ENCODE assay signal across 29 cellular contexts in genomic region chr15:96472647-96473046, GRCh38.
"Had no signal": no experiment of that assay in that cellular context is flagged by ENCODE, and none has a peak within 500 bp of the region (broad histone marks: within the 10 kb centered on the region; RNA-seq: fewer than 3 reads in every experiment).

No MANE protein-coding gene starts in this region.

- H3K4me1 ChIP-seq: stomach, suprapubic skin, testis, thyroid gland, tibial artery, tibial nerve, transverse colon, upper lobe of left lung, upper lobe of right lung, uterus, vagina had no signal

- H3K4me3 Mint-ChIP-seq: stimulated activated effector memory CD8-positive, alpha-beta T cell treated with anti-CD3 and anti-CD28 coated beads, Interleukin-12 subunit alpha, Interleukin-12 subunit beta, amount 100 ng/mL, for 72 hours; stimulated activated memory B cell treated with anti-CD40 and anti-IgM and Interleukin-4, amounts not matched to agents 10 μg/mL and 1 μg/mL and 100 μg/mL, for 72 hours; stimulated activated naive B cell treated with anti-CD40 and anti-IgM and Interleukin-4, amounts not matched to agents 10 μg/mL and 1 μg/mL and 100 μg/mL, for 72 hours; stimulated activated naive CD8-positive, alpha-beta T cell treated with anti-CD3 and anti-CD28 coated beads, Interleukin-15, amount 100 ng/mL, for 72 hours; stimulated activated naive CD8-positive, alpha-beta T cell treated with anti-CD3 and anti-CD28 coated beads, Interleukin-15, Interleukin-2, amounts not matched to agents 100 ng/mL and 50 ng/mL, for 24 hours; type B pancreatic cell had no signal

- DNase-seq: stimulated activated CD4-positive, alpha-beta T cell treated with anti-CD3 and anti-CD28 coated beads, Interleukin-2, amount 100 ng/mL, for 48 hours; stimulated activated CD4-positive, alpha-beta T cell treated with anti-CD3 and anti-CD28 coated beads, Interleukin-4, amount 100 ng/mL, for 1 hour; stimulated activated CD4-positive, alpha-beta T cell treated with anti-CD3 and anti-CD28 coated beads, Interleukin-4, amount 100 ng/mL, for 24 hours; stimulated activated CD4-positive, alpha-beta T cell treated with anti-CD3 and anti-CD28 coated beads, Interleukin-4, amount 100 ng/mL, for 4 hours; stimulated activated CD8-positive, alpha-beta memory T cell treated with anti-CD3 and anti-CD28 coated beads, Interleukin-4, amount 100 ng/mL, for 48 hours; stimulated activated naive B cell treated with anti-CD40 and anti-IgM and Interleukin-4, amounts not matched to agents 10 μg/mL and 1 μg/mL and 100 μg/mL, for 72 hours; stimulated activated naive CD4-positive, alpha-beta T cell; stimulated activated naive CD4-positive, alpha-beta T cell treated with Interleukin-2 at 50 U/mL for 16 hours; stimulated activated naive CD8-positive, alpha-beta T cell treated with anti-CD3 and anti-CD28 coated beads, Interleukin-15, amount 100 ng/mL, for 72 hours; stimulated activated naive CD8-positive, alpha-beta T cell treated with anti-CD3 and anti-CD28 coated beads, Interleukin-15, Interleukin-2, amounts not matched to agents 100 U/mL and 50 U/mL, for 24 hours; stomach; substantia nigra; testis; thyroid gland; tibial artery; transverse colon; trophoblast cell; upper lobe of left lung; upper lobe of right lung; uterus had no signal

- H3K27ac ChIP-seq: stomach, suprapubic skin, testis, thoracic aorta, thyroid gland, tibial artery, tibial nerve, transverse colon, upper lobe of left lung, upper lobe of right lung, uterus, vagina had no signal

- H3K9me3 ChIP-seq: stomach, suprapubic skin, testis, thoracic aorta, thyroid gland, tibial artery, tibial nerve, transverse colon, upper lobe of left lung, upper lobe of right lung, uterus, vagina had no signal

- H3K4me3 ChIP-seq: stomach, suprapubic skin, testis, thoracic aorta, thyroid gland, tibial artery, tibial nerve, transverse colon, upper lobe of left lung, upper lobe of right lung, uterus, vagina had no signal

- H3K4me1 Mint-ChIP-seq: stimulated activated effector memory CD8-positive, alpha-beta T cell treated with anti-CD3 and anti-CD28 coated beads, Interleukin-12 subunit alpha, Interleukin-12 subunit beta, amount 100 ng/mL, for 72 hours; stimulated activated memory B cell treated with anti-CD40 and anti-IgM and Interleukin-4, amounts not matched to agents 10 μg/mL and 1 μg/mL and 100 μg/mL, for 72 hours; stimulated activated naive B cell treated with anti-CD40 and anti-IgM and Interleukin-4, amounts not matched to agents 10 μg/mL and 1 μg/mL and 100 μg/mL, for 72 hours; stimulated activated naive CD8-positive, alpha-beta T cell treated with anti-CD3 and anti-CD28 coated beads, Interleukin-15, amount 100 ng/mL, for 72 hours had no signal

- H3K9me3 Mint-ChIP-seq: stimulated activated naive CD8-positive, alpha-beta T cell treated with anti-CD3 and anti-CD28 coated beads, Interleukin-15, Interleukin-2, amounts not matched to agents 100 ng/mL and 50 ng/mL, for 24 hours; type B pancreatic cell had no signal

- FAIRE-seq: urothelium cell line had no signal

- H3K27ac Mint-ChIP-seq: stimulated activated effector memory CD8-positive, alpha-beta T cell treated with anti-CD3 and anti-CD28 coated beads, Interleukin-12 subunit alpha, Interleukin-12 subunit beta, amount 100 ng/mL, for 72 hours; stimulated activated memory B cell treated with anti-CD40 and anti-IgM and Interleukin-4, amounts not matched to agents 10 μg/mL and 1 μg/mL and 100 μg/mL, for 72 hours; stimulated activated naive B cell treated with anti-CD40 and anti-IgM and Interleukin-4, amounts not matched to agents 10 μg/mL and 1 μg/mL and 100 μg/mL, for 72 hours; stimulated activated naive CD8-positive, alpha-beta T cell treated with anti-CD3 and anti-CD28 coated beads, Interleukin-15, amount 100 ng/mL, for 72 hours; stimulated activated naive CD8-positive, alpha-beta T cell treated with anti-CD3 and anti-CD28 coated beads, Interleukin-15, Interleukin-2, amounts not matched to agents 100 ng/mL and 50 ng/mL, for 24 hours; type B pancreatic cell had no signal

- H3K27me3 ChIP-seq: stomach, testis, thyroid gland, tibial nerve, upper lobe of left lung, uterus, vagina had no signal

- H3K36me3 Mint-ChIP-seq: stimulated activated effector memory CD8-positive, alpha-beta T cell treated with anti-CD3 and anti-CD28 coated beads, Interleukin-12 subunit alpha, Interleukin-12 subunit beta, amount 100 ng/mL, for 72 hours; stimulated activated memory B cell treated with anti-CD40 and anti-IgM and Interleukin-4, amounts not matched to agents 10 μg/mL and 1 μg/mL and 100 μg/mL, for 72 hours; stimulated activated naive B cell treated with anti-CD40 and anti-IgM and Interleukin-4, amounts not matched to agents 10 μg/mL and 1 μg/mL and 100 μg/mL, for 72 hours; type B pancreatic cell had no signal

- H3K36me3 ChIP-seq: stomach, suprapubic skin, thoracic aorta, thyroid gland, tibial artery, tibial nerve, transverse colon, upper lobe of left lung, upper lobe of right lung, uterus, vagina had no signal

- ATAC-seq: stimulated activated effector memory CD8-positive, alpha-beta T cell treated with anti-CD3 and anti-CD28 coated beads, Interleukin-12 subunit alpha, Interleukin-12 subunit beta, amount 100 ng/mL, for 72 hours; stimulated activated memory B cell treated with anti-CD40 and anti-IgM and Interleukin-4, amounts not matched to agents 10 μg/mL and 1 μg/mL and 100 μg/mL, for 72 hours; stimulated activated naive B cell treated with anti-CD40 and anti-IgM and Interleukin-4, amounts not matched to agents 10 μg/mL and 1 μg/mL and 100 μg/mL, for 72 hours; stimulated activated naive CD8-positive, alpha-beta T cell treated with anti-CD3 and anti-CD28 coated beads, Interleukin-15, amount 100 ng/mL, for 72 hours; stimulated activated naive CD8-positive, alpha-beta T cell treated with anti-CD3 and anti-CD28 coated beads, Interleukin-15, Interleukin-2, amounts not matched to agents 100 U/mL and 50 U/mL, for 24 hours; upper lobe of right lung had no signal

- H3K27me3 Mint-ChIP-seq: stimulated activated memory B cell treated with anti-CD40 and anti-IgM and Interleukin-4, amounts not matched to agents 10 μg/mL and 1 μg/mL and 100 μg/mL, for 72 hours; stimulated activated naive B cell treated with anti-CD40 and anti-IgM and Interleukin-4, amounts not matched to agents 10 μg/mL and 1 μg/mL and 100 μg/mL, for 72 hours had no signal
